1 cellular context compared by ENCODE assay signal in the genomic region with DNA sequence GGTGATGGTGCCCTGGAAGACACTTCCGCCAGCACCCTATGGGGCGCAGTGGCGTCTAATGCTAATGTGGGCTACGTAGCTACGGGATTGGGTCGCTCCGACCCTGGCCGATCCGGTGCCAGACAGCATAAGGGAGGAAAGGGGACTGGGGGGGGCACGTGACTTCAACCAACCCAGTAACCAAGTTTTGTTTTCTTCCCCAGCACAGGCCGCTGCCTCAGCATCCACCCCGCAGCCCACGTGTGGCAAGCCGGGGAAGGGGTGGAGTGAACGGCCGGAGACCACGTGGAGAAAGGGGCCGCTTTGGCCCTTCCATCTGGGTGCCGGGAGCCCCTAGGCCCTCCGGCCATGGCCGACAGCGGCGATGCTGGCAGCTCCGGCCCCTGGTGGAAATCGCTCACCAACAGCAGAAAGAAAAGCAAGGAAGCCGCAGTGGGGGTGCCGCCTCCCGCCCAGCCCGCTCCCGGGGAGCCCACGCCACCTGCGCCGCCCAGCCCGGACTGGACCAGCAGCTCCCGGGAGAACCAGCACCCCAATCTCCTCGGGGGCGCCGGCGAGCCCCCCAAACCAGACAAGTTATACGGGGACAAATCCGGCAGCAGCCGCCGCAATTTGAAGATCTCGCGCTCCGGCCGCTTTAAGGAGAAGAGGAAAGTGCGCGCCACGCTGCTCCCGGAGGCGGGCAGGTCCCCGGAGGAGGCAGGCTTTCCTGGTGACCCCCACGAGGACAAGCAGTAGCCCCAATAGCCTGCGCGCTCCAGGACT.
TF ChIP-seq lines count a peak whose summit lies in the region.

No MANE protein-coding gene starts in this region.

TF ChIP-seq in IMR-90, 13 proteins besides CTCF, POLR2A, EP300 and RAD21 (continued from another document):
- TF ChIP-seq MAZ (IDR thresholded peaks at IDR 0.05; ENCODE audit: borderline replicate concordance, low read depth, low read length) = no peak
- TF ChIP-seq FOS (IDR thresholded peaks at IDR 0.05; ENCODE audit: low read depth, low read length) = no peak
- no peak for TF ChIP-seq NFE2L2 (IDR thresholded peaks at IDR 0.05; ENCODE audit: low read depth, low read length)
- TF ChIP-seq MXI1 (IDR thresholded peaks at IDR 0.05; ENCODE audit: borderline replicate concordance, low read depth, low read length) = no peak
